1 cellular context compared by ENCODE assay signal in genomic region chr7:27110163-27110976, GRCh38.
TF ChIP-seq lines count a peak whose summit lies in the region.

No MANE protein-coding gene starts in this region.

TF ChIP-seq in HCT116, 20 proteins besides CTCF, POLR2A, EP300 and RAD21:
- TF ChIP-seq ZNF274 (IDR thresholded peaks at IDR 0.05; ENCODE audit: low read depth, low read length) (no peak), SRF (IDR thresholded peaks at IDR 0.05; ENCODE audit: low read depth) (no peak), ELF1 (IDR thresholded peaks at IDR 0.05; ENCODE audit: borderline replicate concordance, low read depth) (no peak), YY1 (IDR thresholded peaks at IDR 0.05; ENCODE audit: extremely low read depth, insufficient replicate concordance, low read depth, low read length) (no peak), CBX3 (IDR thresholded peaks at IDR 0.05; ENCODE audit: low read depth) (no peak), CEBPB (IDR thresholded peaks at IDR 0.05; ENCODE audit: low read depth) (no peak), REST (IDR thresholded peaks at IDR 0.05; ENCODE audit: low read depth) (no peak), JUND (IDR thresholded peaks at IDR 0.05) (no peak), ZBTB33 (IDR thresholded peaks at IDR 0.05; ENCODE audit: extremely low read depth, insufficient replicate concordance, low read length) (no peak), FOSL1 (IDR thresholded peaks at IDR 0.05; ENCODE audit: low read depth) (no peak), EZH2 (IDR thresholded peaks at IDR 0.05) (no peak), TCF7L2 (IDR thresholded peaks at IDR 0.05; ENCODE audit: borderline replicate concordance, extremely low read depth, insufficient read depth, insufficient read length) (no peak), ZFX (IDR thresholded peaks at IDR 0.05) (no peak), SP1 (IDR thresholded peaks at IDR 0.05; ENCODE audit: low read depth) (no peak), EGR1 (IDR thresholded peaks at IDR 0.05; ENCODE audit: low read depth) (no peak), SIN3A (IDR thresholded peaks at IDR 0.05; ENCODE audit: low read depth) (no peak), MAX (IDR thresholded peaks at IDR 0.05) (no peak), ATF3 (IDR thresholded peaks at IDR 0.05) (no peak), POLR2AphosphoS5 (IDR thresholded peaks at IDR 0.05; ENCODE audit: low read depth, low read length) (no peak), EZH2phosphoT487 (IDR thresholded peaks at IDR 0.05; ENCODE audit: borderline replicate concordance) (no peak)
